10 cellular contexts compared by ENCODE assay signal in genomic region chr9:114072181-114073140, GRCh38. TPM values are rescaled to one million over a fixed set of nuclear protein-coding genes. Genes with fewer than 3 reads are reported as not detected.
DNase-seq lines count a peak whose midpoint lies in the region; ATAC-seq and TF ChIP-seq lines count a peak whose summit lies in the region.
"Had no signal": no experiment of that assay in that cellular context is flagged by ENCODE, and none has a peak within 500 bp of the region (broad histone marks: within the 10 kb centered on the region; RNA-seq: fewer than 3 reads in every experiment).

No MANE protein-coding gene starts in this region.

- peak overlapping the region; percentile 18; the same call in 1 of the 2 replicates for H3K27ac ChIP-seq in VCaP
- H3K27ac ChIP-seq in smooth muscle cell (ENCODE audit: low read depth) = no peak overlapping the region

- no peaks in the 10 kb centered on the region for H3K4me1 ChIP-seq in smooth muscle cell (ENCODE audit: low read depth)

- no peaks in the 10 kb centered on the region for H4K20me1 ChIP-seq in smooth muscle cell (ENCODE audit: low read depth)

- DNase-seq in H7 (peak; percentile 63), head of caudate nucleus (peak in 34 of 42 donors; percentile 11 to 76 (median 44)), renal cortical epithelial cell (ENCODE audit: low read depth) (peak; percentile 32), smooth muscle cell (lab: John Stamatoyannopoulos, UW; ENCODE audit: unreplicated experiment) (no peak)
- DNase-seq: activated naive CD4-positive, alpha-beta T cell treated with Interleukin-2 at 50 U/mL for 16 hours; NCI-H774 had no signal

- H3K4me2 ChIP-seq in smooth muscle cell = no peak overlapping the region

- no peaks in the 10 kb centered on the region for H3F3A ChIP-seq in smooth muscle cell (ENCODE audit: low read depth)

- H2AFZ ChIP-seq in smooth muscle cell (ENCODE audit: low read depth) = no peak overlapping the region

- WGBS in smooth muscle cell (ENCODE audit: low lambda C conversion rate) = 80% methylated on average over 14 of the region's 14 CpGs

- intact Hi-C loops in head of caudate nucleus (cut with DNase I) = no loop called here

- TF ChIP-seq CTCF in VCaP (conservative IDR thresholded peaks at IDR 0.05) (no peak), smooth muscle cell (IDR thresholded peaks at IDR 0.05; ENCODE audit: borderline replicate concordance, insufficient read depth, poor library complexity, severe bottlenecking) (no peak)

- no peaks in the 10 kb centered on the region for H3K9me3 ChIP-seq in smooth muscle cell (replicated peaks; ENCODE audit: low read depth)

- H3K9ac ChIP-seq in smooth muscle cell (ENCODE audit: low read depth) = no peak overlapping the region

- H3K27me3 ChIP-seq in H7 (ENCODE audit: control insufficient read depth, insufficient read depth, low read length) (peaks cover 3% of the 10 kb centered on the region; the same call in 1 of the 2 replicates), smooth muscle cell (ENCODE audit: low read depth) (peaks cover 29% of the 10 kb centered on the region)

- ATAC-seq in HG02973 (IDR thresholded peaks at IDR 0.05; ENCODE audit: unreplicated experiment) = no peak
- ATAC-seq in GM21737 (IDR thresholded peaks at IDR 0.05; ENCODE audit: unreplicated experiment) = no peak
- ATAC-seq in HG03175 (IDR thresholded peaks at IDR 0.05; ENCODE audit: unreplicated experiment) = no peak

- no peak overlapping the region for H3K4me3 ChIP-seq in H7 (ENCODE audit: insufficient read depth, low read depth, low read length)
- no peak overlapping the region for H3K4me3 ChIP-seq in smooth muscle cell

- no peaks in the 10 kb centered on the region for H3K79me2 ChIP-seq in smooth muscle cell (ENCODE audit: low read depth)

- H3K36me3 ChIP-seq in H7 (replicated peaks; ENCODE audit: control insufficient read depth, insufficient read depth, low read length) = no peaks in the 10 kb centered on the region
- H3K36me3 ChIP-seq in smooth muscle cell (ENCODE audit: low read depth) = no peaks in the 10 kb centered on the region

RNA-seq across cellular contexts. Expression of gene AMBP, which starts 5.6 kb away (rescaled TPM):
- 1.6 and 1.7 TPM in 2 replicates for total RNA-seq in H7 (2014; rRNA removed; shearing (Covaris generic))
- total RNA-seq in renal cortical epithelial cell (3.1 and 9.4 TPM in 2 replicates), smooth muscle cell (not detected in 2 replicates)
- 0.35 and 0.46 TPM in 2 replicates for polyA plus RNA-seq in smooth muscle cell

RNA-seq across cellular contexts. Expression of gene KIF12, which starts 26.6 kb away (rescaled TPM):
- 0.92 and 2.0 TPM in 2 replicates for total RNA-seq in H7 (2014; rRNA removed; shearing (Covaris generic))
- 12.3 and 40.1 TPM in 2 replicates for total RNA-seq in renal cortical epithelial cell
- 0.09 TPM in 1 of 2 replicates, not detected in the other for total RNA-seq in smooth muscle cell
- 0.21 TPM in 1 of 2 replicates, not detected in the other for polyA plus RNA-seq in smooth muscle cell
